ENCODE assay signal across 1 cellular context in genomic region chr11:330694-331314, GRCh38.
TF ChIP-seq lines count a peak whose summit lies in the region.

No MANE protein-coding gene starts in this region.

TF ChIP-seq in H1, 55 proteins besides CTCF, POLR2A, EP300 and RAD21:
- no peak for TF ChIP-seq CHD1 (IDR thresholded peaks at IDR 0.05; ENCODE audit: low read depth, low read length)
- TF ChIP-seq SP2 (IDR thresholded peaks at IDR 0.05; ENCODE audit: low read length), result no peak
- TF ChIP-seq PHF8 (conservative IDR thresholded peaks at IDR 0.05; ENCODE audit: low read depth, low read length), result no peak
- TF ChIP-seq POU5F1 (IDR thresholded peaks at IDR 0.05; ENCODE audit: low read depth, low read length), result no peak
- no peak for TF ChIP-seq RFX5 (IDR thresholded peaks at IDR 0.05; ENCODE audit: borderline replicate concordance, low read depth, low read length)
